27 cellular contexts compared by ENCODE assay signal in genomic region chr7:49631071-49631826, GRCh38.
DNase-seq lines count a peak whose midpoint lies in the region; ATAC-seq, FAIRE-seq and TF ChIP-seq lines count a peak whose summit lies in the region.
"Had no signal": no experiment of that assay in that cellular context is flagged by ENCODE, and none has a peak within 500 bp of the region (broad histone marks: within the 10 kb centered on the region; RNA-seq: fewer than 3 reads in every experiment).

No MANE protein-coding gene starts in this region.

- no peaks in the 10 kb centered on the region for H3K79me2 ChIP-seq in GM12878 (ENCODE audit: control insufficient read depth, insufficient read depth, low read length)

- no peaks in the 10 kb centered on the region for H3K4me1 Mint-ChIP-seq in effector memory CD8-positive, alpha-beta T cell (ENCODE audit: low read depth in 2 of 2)
- H3K4me1 Mint-ChIP-seq in activated T-cell treated with anti-CD3 and anti-CD28 coated beads, Interleukin-2, amount 50 U/mL, for 72 hours (ENCODE audit: low read depth), result no peaks in the 10 kb centered on the region
- H3K4me1 Mint-ChIP-seq: IgD-negative memory B cell; natural killer cell; stimulated activated memory B cell treated with anti-CD40 and anti-IgM and Interleukin-4, amounts not matched to agents 10 μg/mL and 1 μg/mL and 100 μg/mL, for 72 hours had no signal

- TF ChIP-seq CTCF in GM12878 (IDR thresholded peaks at IDR 0.05 in 2 of 3, conservative IDR thresholded peaks at IDR 0.05 in 1 of 3; ENCODE audit: control insufficient read depth in 2 of 3, extremely low read depth in 1 of 3, insufficient read depth in 1 of 3, low read depth in 3 of 3, low read length in 3 of 3), result no peak
- TF ChIP-seq CTCF in left lung (IDR thresholded peaks at IDR 0.05), result no peak

- no peak overlapping the region for H3K27ac ChIP-seq in GM12878 (ENCODE audit: control insufficient read depth, insufficient read depth)
- peak overlapping the region; percentile 81 for H3K27ac ChIP-seq in right cardiac atrium (ENCODE audit: low read length)
- H3K27ac ChIP-seq in left lung, result no peak overlapping the region
- H3K27ac ChIP-seq: BLaER1 treated with 17β-estradiol and CSF1 and Interleukin-3, amounts not matched to agents 10 nM and 100 nM; spleen; suprapubic skin had no signal

- in situ Hi-C loops in GM12878 (cut with MboI), result no loop called here

- H3K27me3 Mint-ChIP-seq in effector memory CD8-positive, alpha-beta T cell, result no peaks in the 10 kb centered on the region
- no peaks in the 10 kb centered on the region for H3K27me3 Mint-ChIP-seq in activated T-cell treated with anti-CD3 and anti-CD28 coated beads, Interleukin-2, amount 50 U/mL, for 72 hours (ENCODE audit: low read depth)
- H3K27me3 Mint-ChIP-seq: IgD-negative memory B cell; stimulated activated memory B cell treated with anti-CD40 and anti-IgM and Interleukin-4, amounts not matched to agents 10 μg/mL and 1 μg/mL and 100 μg/mL, for 72 hours had no signal

- SMC1A ChIA-PET in GM12878 (lab: Charles Lee; ENCODE audit: uncharacterized antibody, unreplicated experiment), result no interaction called here

- BruUV-seq in GM12878 (replicated peaks; lab: Mats Ljungman, UMichigan), result no TSS peak

- no peak for TF ChIP-seq RAD21 in GM12878 (IDR thresholded peaks at IDR 0.05; ENCODE audit: insufficient read depth, low read depth, low read length)

- H3K4me1 ChIP-seq in GM12878 (ENCODE audit: control insufficient read depth, insufficient read depth, low read length), result no peaks in the 10 kb centered on the region
- H3K4me1 ChIP-seq in right cardiac atrium (ENCODE audit: control insufficient read depth, insufficient read depth, low read length), result peaks cover 2% of the 10 kb centered on the region
- H3K4me1 ChIP-seq in left lung, result no peaks in the 10 kb centered on the region
- H3K4me1 ChIP-seq: spleen, suprapubic skin had no signal

- RAD21 ChIA-PET in GM12878 (lab: Charles Lee; ENCODE audit: unreplicated experiment), result no interaction called here

- TF ChIP-seq EP300 in GM12878 (IDR thresholded peaks at IDR 0.05; ENCODE audit: borderline replicate concordance in 1 of 2, control insufficient read depth in 1 of 2, low read depth in 2 of 2, low read length in 2 of 2), result no peak

- H3K4me3 ChIP-seq in GM12878 (no peak overlapping the region), right cardiac atrium (ENCODE audit: low read length) (no peak overlapping the region), left lung (no peak overlapping the region)
- H3K4me3 ChIP-seq: BLaER1 treated with 17β-estradiol and CSF1 and Interleukin-3, amounts not matched to agents 10 nM and 100 nM; spleen; suprapubic skin had no signal

- no peak overlapping the region for H3K27ac Mint-ChIP-seq in effector memory CD8-positive, alpha-beta T cell
- no peak overlapping the region for H3K27ac Mint-ChIP-seq in activated T-cell treated with anti-CD3 and anti-CD28 coated beads, Interleukin-2, amount 50 U/mL, for 72 hours
- H3K27ac Mint-ChIP-seq: activated CD8-positive, alpha-beta T cell treated with anti-CD3 and anti-CD28 coated beads, Interleukin-2, amount 10 ng/mL, durations not matched to agents 7 days and 5 days; IgD-negative memory B cell; natural killer cell; stimulated activated memory B cell treated with anti-CD40 and anti-IgM and Interleukin-4, amounts not matched to agents 10 μg/mL and 1 μg/mL and 100 μg/mL, for 72 hours had no signal

- TF ChIP-seq POLR2A in GM12878 (IDR thresholded peaks at IDR 0.05; ENCODE audit: low read depth, low read length), result no peak

- FAIRE-seq in GM12878 (lab: Jason Lieb, UNC), result no peak

- no peak overlapping the region for H3K4me2 ChIP-seq in GM12878 (ENCODE audit: control insufficient read depth, insufficient read depth)

- H3K4me3 Mint-ChIP-seq in effector memory CD8-positive, alpha-beta T cell, result no peak overlapping the region
- no peak overlapping the region for H3K4me3 Mint-ChIP-seq in activated T-cell treated with anti-CD3 and anti-CD28 coated beads, Interleukin-2, amount 50 U/mL, for 72 hours
- H3K4me3 Mint-ChIP-seq: activated CD8-positive, alpha-beta T cell treated with anti-CD3 and anti-CD28 coated beads, Interleukin-2, amount 10 ng/mL, durations not matched to agents 7 days and 5 days; IgD-negative memory B cell; natural killer cell; stimulated activated memory B cell treated with anti-CD40 and anti-IgM and Interleukin-4, amounts not matched to agents 10 μg/mL and 1 μg/mL and 100 μg/mL, for 72 hours had no signal

- H3K27me3 ChIP-seq in GM12878 (replicated peaks in 1 of 2; ENCODE audit: control insufficient read depth in 2 of 2, insufficient read depth in 2 of 2, low read length in 1 of 2) (no peaks in the 10 kb centered on the region), right cardiac atrium (ENCODE audit: control insufficient read depth, insufficient read depth) (no peaks in the 10 kb centered on the region), left lung (no peaks in the 10 kb centered on the region)
- H3K27me3 ChIP-seq: BLaER1 treated with 17β-estradiol and CSF1 and Interleukin-3, amounts not matched to agents 10 nM and 100 nM; spleen; suprapubic skin had no signal

- H4K20me1 ChIP-seq in GM12878 (ENCODE audit: control insufficient read depth, insufficient read depth), result no peaks in the 10 kb centered on the region
- H4K20me1 ChIP-seq: BLaER1 treated with 17β-estradiol and CSF1 and Interleukin-3, amounts not matched to agents 10 nM and 100 nM had no signal

- no peak overlapping the region for H2AFZ ChIP-seq in GM12878 (ENCODE audit: control insufficient read depth, low read depth, low read length)

- no peak overlapping the region for H3K9ac ChIP-seq in GM12878 (ENCODE audit: control insufficient read depth, insufficient read depth, low read length)
- H3K9ac ChIP-seq: BLaER1 treated with 17β-estradiol and CSF1 and Interleukin-3, amounts not matched to agents 10 nM and 100 nM had no signal

- ATAC-seq in GM12878 (no peak), right cardiac atrium (peak; percentile 37 to 38), left lung (no peak)
- no peak for ATAC-seq in effector memory CD8-positive, alpha-beta T cell (replicated peaks)
- no peak for ATAC-seq in activated T-cell treated with anti-CD3 and anti-CD28 coated beads, Interleukin-2, amount 50 U/mL, for 72 hours (replicated peaks in 1 of 2)
- ATAC-seq: activated CD8-positive, alpha-beta T cell treated with anti-CD3 and anti-CD28 coated beads, Interleukin-2, amount 10 ng/mL, durations not matched to agents 7 days and 5 days; natural killer cell; stimulated activated memory B cell treated with anti-CD40 and anti-IgM and Interleukin-4, amounts not matched to agents 10 μg/mL and 1 μg/mL and 100 μg/mL, for 72 hours had no signal

- no peaks in the 10 kb centered on the region for H3K36me3 Mint-ChIP-seq in effector memory CD8-positive, alpha-beta T cell (ENCODE audit: insufficient read depth)
- H3K36me3 Mint-ChIP-seq in activated T-cell treated with anti-CD3 and anti-CD28 coated beads, Interleukin-2, amount 50 U/mL, for 72 hours (ENCODE audit: insufficient read depth in 2 of 2), result no peaks in the 10 kb centered on the region
- H3K36me3 Mint-ChIP-seq: IgD-negative memory B cell; natural killer cell; stimulated activated memory B cell treated with anti-CD40 and anti-IgM and Interleukin-4, amounts not matched to agents 10 μg/mL and 1 μg/mL and 100 μg/mL, for 72 hours had no signal

- no peaks in the 10 kb centered on the region for H3K9me3 ChIP-seq in GM12878 (replicated peaks; ENCODE audit: control insufficient read depth, insufficient read depth, low read length)
- no peaks in the 10 kb centered on the region for H3K9me3 ChIP-seq in right cardiac atrium (ENCODE audit: control insufficient read depth, low read length)
- H3K9me3 ChIP-seq in left lung, result no peaks in the 10 kb centered on the region
- H3K9me3 ChIP-seq: BLaER1 treated with 17β-estradiol and CSF1 and Interleukin-3, amounts not matched to agents 10 nM and 100 nM; spleen; suprapubic skin had no signal

- intact Hi-C loops in GM12878 (cut with micrococcal nuclease; ENCODE audit: unreplicated experiment) (no loop called here), right cardiac atrium (cut with DNase I) (loop anchor here in 2 of 4 donors (10.0 kb wide), 1 partner anchor 144 kb away; the partner anchor contains the start of gene VWC2 (in 2 of the 2)), left lung (cut with DNase I) (no loop called here)

- DNase-seq in CD1c-positive myeloid dendritic cell (ENCODE audit: extremely low spot score) (peak; percentile 54), NOMO-1 treated with DMSO at 0.1 percent for 48 hours (lab: John Stamatoyannopoulos, UW; ENCODE audit: unreplicated experiment) (peak; percentile 46), GM12878 (ENCODE audit: low read depth, low spot score) (no peak), right cardiac atrium (peak in 2 of 3 donors; percentile 26 to 43), left lung (no peak), HCEC 1CT (no peak)
- DNase-seq in effector memory CD8-positive, alpha-beta T cell, result no peak
- DNase-seq in activated T-cell treated with anti-CD3 and anti-CD28 coated beads, Interleukin-2, amount 50 U/mL, for 72 hours, result no peak
- DNase-seq: ACHN; activated CD8-positive, alpha-beta T cell treated with anti-CD3 and anti-CD28 coated beads, Interleukin-2, amount 10 ng/mL, durations not matched to agents 7 days and 5 days; activated gamma-delta T cell treated with Interleukin-2 at 50 U/mL for 16 hours; Calu3; effector CD8-positive, alpha-beta T cell; erythroblast; foreskin fibroblast; hypothalamus; natural killer cell; NCI-H1436 treated with DMSO at 0.1 percent for 48 hours; NCI-H510A; retina; spleen; stimulated activated CD4-positive, alpha-beta T cell treated with anti-CD3 and anti-CD28 coated beads, Interleukin-4, amount 100 ng/mL, for 1 hour; SW 1271 had no signal

- CTCF ChIA-PET in GM12878 (lab: Yijun Ruan, JAX), result no interaction called here

- POLR2A ChIA-PET in GM12878 (lab: Charles Lee), result no interaction called here

- H3K9me3 Mint-ChIP-seq in effector memory CD8-positive, alpha-beta T cell, result peaks cover 0 to 6% of the 10 kb centered on the region in 2 donors
- no peaks in the 10 kb centered on the region for H3K9me3 Mint-ChIP-seq in activated T-cell treated with anti-CD3 and anti-CD28 coated beads, Interleukin-2, amount 50 U/mL, for 72 hours
- H3K9me3 Mint-ChIP-seq: stimulated activated memory B cell treated with anti-CD40 and anti-IgM and Interleukin-4, amounts not matched to agents 10 μg/mL and 1 μg/mL and 100 μg/mL, for 72 hours had no signal

- H3K36me3 ChIP-seq in GM12878 (ENCODE audit: control insufficient read depth in 2 of 2, insufficient read depth in 2 of 2, low read length in 1 of 2) (no peaks in the 10 kb centered on the region), left lung (no peaks in the 10 kb centered on the region)
- H3K36me3 ChIP-seq: BLaER1 treated with 17β-estradiol and CSF1 and Interleukin-3, amounts not matched to agents 10 nM and 100 nM; spleen; suprapubic skin had no signal

TF ChIP-seq in GM12878, 131 proteins besides CTCF, POLR2A, EP300 and RAD21:
- TF ChIP-seq SIX5 (IDR thresholded peaks at IDR 0.05; ENCODE audit: low read depth, low read length, severe bottlenecking) (no peak), SPI1 (IDR thresholded peaks at IDR 0.05; ENCODE audit: borderline replicate concordance, insufficient read depth, low read depth, low read length) (peak; percentile 62; the same call in 1 of the 2 replicates), KLF5 (IDR thresholded peaks at IDR 0.05; ENCODE audit: partially characterized antibody) (no peak), SMAD1 (IDR thresholded peaks at IDR 0.05; ENCODE audit: low read depth, partially characterized antibody) (no peak), PAX5 (IDR thresholded peaks at IDR 0.05; ENCODE audit: borderline replicate concordance, low read depth, low read length) (no peak)

Comparison
In these comparisons a context has a peak if more than half of its experiments do, and no peak if none do; other contexts are left out.
1. DNase-seq: peak in CD1c-positive myeloid dendritic cell (single experiment), NOMO-1 treated with DMSO at 0.1 percent for 48 hours (single experiment) and right cardiac atrium (2 of 3); none in GM12878 (single experiment), effector memory CD8-positive, alpha-beta T cell (0 of 3), left lung (0 of 2), activated T-cell treated with anti-CD3 and anti-CD28 coated beads, Interleukin-2, amount 50 U/mL, for 72 hours (0 of 2) and HCEC 1CT (single experiment).
2. ATAC-seq: peak in right cardiac atrium (2 of 2); none in GM12878 (single experiment), effector memory CD8-positive, alpha-beta T cell (single experiment), left lung (single experiment) and activated T-cell treated with anti-CD3 and anti-CD28 coated beads, Interleukin-2, amount 50 U/mL, for 72 hours (0 of 2).